Comparison of ENCODE assay signal across 11 cellular contexts in genomic region chr1:43711049-43711448, GRCh38. TPM values are rescaled to one million over a fixed set of nuclear protein-coding genes. Genes with fewer than 3 reads are reported as not detected.
DNase-seq lines count a peak whose midpoint lies in the region; ATAC-seq and TF ChIP-seq lines count a peak whose summit lies in the region.
"Had no signal": no experiment of that assay in that cellular context is flagged by ENCODE, and none has a peak within 500 bp of the region (broad histone marks: within the 10 kb centered on the region; RNA-seq: fewer than 3 reads in every experiment).

No MANE protein-coding gene starts in this region.

- no peak for TF ChIP-seq POLR2A in body of pancreas (IDR thresholded peaks at IDR 0.05)

- DNase-seq in GM03348 (ENCODE audit: low spot score) (peak; percentile 27), PC-3 (peak; percentile 34), choroid plexus epithelial cell (ENCODE audit: low read depth) (peak; percentile 88), osteoblast (ENCODE audit: insufficient read length, low spot score, missing footprints) (peak; percentile 88), body of pancreas (no peak), globus pallidus (ENCODE audit: low spot score) (no peak), mucosa of descending colon (no peak)
- DNase-seq: NCI-H526, right lobe of liver had no signal

- H3K27me3 ChIP-seq in PC-3 (ENCODE audit: low read length) (no peaks in the 10 kb centered on the region), osteoblast (ENCODE audit: insufficient read depth, low read length) (no peaks in the 10 kb centered on the region), body of pancreas (no peaks in the 10 kb centered on the region)
- H3K27me3 ChIP-seq: right lobe of liver had no signal

- ATAC-seq in PC-3 (no peak), HG02610 (IDR thresholded peaks at IDR 0.05; ENCODE audit: unreplicated experiment) (no peak), body of pancreas (no peak), mucosa of descending colon (no peak)
- ATAC-seq: right lobe of liver had no signal

- CTCF ChIA-PET in PC-3 (lab: Charles Lee), result no interaction called here

- H4K20me1 ChIP-seq in PC-3 (ENCODE audit: low read length), result no peaks in the 10 kb centered on the region
- H4K20me1 ChIP-seq in osteoblast (ENCODE audit: insufficient read depth, low read length), result peaks cover 2% of the 10 kb centered on the region

- POLR2A ChIA-PET in PC-3 (lab: Charles Lee; ENCODE audit: unreplicated experiment), result interaction anchor here (0.6 kb wide), 1 partner anchor 68 kb away, joined by 3 read pairs; no protein-coding TSS in a partner anchor

- peak overlapping the region; percentile 50 for H3K27ac ChIP-seq in PC-3 (ENCODE audit: low read length)
- H3K27ac ChIP-seq in osteoblast (ENCODE audit: low read depth, low read length), result peak overlapping the region; percentile 95
- H3K27ac ChIP-seq in body of pancreas, result no peak overlapping the region
- H3K27ac ChIP-seq: KMS-11, right lobe of liver had no signal

- peak overlapping the region; percentile 21 for H3K4me2 ChIP-seq in PC-3 (ENCODE audit: low read length)
- H3K4me2 ChIP-seq in osteoblast (ENCODE audit: insufficient read depth, low read length), result peak overlapping the region; percentile 64
- H3K4me2 ChIP-seq: KMS-11 had no signal

- H3K9me3 ChIP-seq in PC-3 (ENCODE audit: low read length) (no peaks in the 10 kb centered on the region), osteoblast (ENCODE audit: low read depth, low read length) (no peaks in the 10 kb centered on the region), body of pancreas (no peaks in the 10 kb centered on the region), mucosa of descending colon (no peaks in the 10 kb centered on the region)
- H3K9me3 ChIP-seq: right lobe of liver had no signal

- no peak overlapping the region for H2AFZ ChIP-seq in PC-3 (ENCODE audit: low read length)
- peak overlapping the region; percentile 37 for H2AFZ ChIP-seq in osteoblast (ENCODE audit: low read length)

- BruUV-seq in PC-3 (replicated peaks; lab: Mats Ljungman, UMichigan), result no TSS peak

- peaks cover 37% of the 10 kb centered on the region for H3K4me1 ChIP-seq in PC-3 (ENCODE audit: insufficient read depth, low read length)
- peaks cover 33% of the 10 kb centered on the region for H3K4me1 ChIP-seq in osteoblast (ENCODE audit: insufficient read depth, low read length)
- peaks cover 18% of the 10 kb centered on the region for H3K4me1 ChIP-seq in body of pancreas
- peaks cover 9% of the 10 kb centered on the region for H3K4me1 ChIP-seq in mucosa of descending colon (ENCODE audit: low read depth)

- H3K36me3 ChIP-seq in PC-3 (ENCODE audit: low read depth, low read length) (no peaks in the 10 kb centered on the region), osteoblast (ENCODE audit: insufficient read depth, low read length) (peaks cover 7% of the 10 kb centered on the region), body of pancreas (replicated peaks in 1 of 2; ENCODE audit: insufficient read depth in 1 of 2, low read depth in 2 of 2) (no peaks in the 10 kb centered on the region), mucosa of descending colon (ENCODE audit: low read depth) (no peaks in the 10 kb centered on the region)

- intact Hi-C loops in PC-3 (cut with micrococcal nuclease) (no loop called here), body of pancreas (cut with DNase I) (no loop called here), mucosa of descending colon (cut with DNase I, micrococcal nuclease) (no loop called here)

- no peaks in the 10 kb centered on the region for H3K9me2 ChIP-seq in PC-3 (replicated peaks; ENCODE audit: low read length)

- 84 to 87% methylated on average over 2 of the region's 2 CpGs for WGBS in body of pancreas, 2 donors

- H3F3A ChIP-seq in PC-3 (ENCODE audit: low read length, unreplicated experiment), result no peaks in the 10 kb centered on the region

- H3K4me3 ChIP-seq in PC-3 (ENCODE audit: low read length) (no peak overlapping the region), choroid plexus epithelial cell (ENCODE audit: low read depth, low read length) (no peak overlapping the region), osteoblast (ENCODE audit: insufficient read depth, low read length) (peak overlapping the region; percentile 34), body of pancreas (no peak overlapping the region), mucosa of descending colon (no peak overlapping the region)
- H3K4me3 ChIP-seq: right lobe of liver had no signal

- H3K9ac ChIP-seq in PC-3 (ENCODE audit: low read length), result no peak overlapping the region
- H3K9ac ChIP-seq: KMS-11 had no signal

- TF ChIP-seq CTCF in PC-3 (conservative IDR thresholded peaks at IDR 0.05; ENCODE audit: low read depth, low read length) (no peak), choroid plexus epithelial cell (conservative IDR thresholded peaks at IDR 0.05; ENCODE audit: low read depth, low read length) (no peak), osteoblast (IDR thresholded peaks at IDR 0.05; ENCODE audit: extremely low read depth, low read depth, low read length) (no peak), body of pancreas (IDR thresholded peaks at IDR 0.05) (no peak), mucosa of descending colon (IDR thresholded peaks at IDR 0.05) (no peak)

- H3K79me2 ChIP-seq in PC-3 (ENCODE audit: low read length), result peaks cover 27% of the 10 kb centered on the region
- H3K79me2 ChIP-seq in osteoblast (ENCODE audit: insufficient read depth, low read length), result peaks cover 71% of the 10 kb centered on the region

RNA-seq across cellular contexts. Expression of gene ST3GAL3, which starts 3.7 kb away (rescaled TPM):
- 7.4 and 9.0 TPM in 2 replicates for total RNA-seq in PC-3 (2014; rRNA removed)
- 18.0 and 18.5 TPM in 2 replicates for total RNA-seq in osteoblast
- total RNA-seq in body of pancreas, result 10 to 100 TPM; 14.5 to 15.2 TPM
- total RNA-seq in mucosa of descending colon, result 10 to 100 TPM in 2 of 3 donors, 1 to 10 TPM in 1; 9.5 to 26.3 (median 18.2) TPM

Comparison
In these comparisons a context has a peak if more than half of its experiments do, and no peak if none do; other contexts are left out.
1. DNase-seq: peak in GM03348 (single experiment), PC-3 (single experiment), choroid plexus epithelial cell (single experiment) and osteoblast (single experiment); none in body of pancreas (0 of 4), globus pallidus (single experiment) and mucosa of descending colon (0 of 3).
2. H3K27ac ChIP-seq: peak in PC-3 (single experiment) and osteoblast (single experiment); none in body of pancreas (0 of 4).